In genomic region chr16:81515281-81515680, GRCh38 we compare ENCODE assay signal across 18 cellular contexts.
DNase-seq lines count a peak whose midpoint lies in the region; ATAC-seq and TF ChIP-seq lines count a peak whose summit lies in the region.
"Had no signal": no experiment of that assay in that cellular context is flagged by ENCODE, and none has a peak within 500 bp of the region (broad histone marks: within the 10 kb centered on the region; RNA-seq: fewer than 3 reads in every experiment).

No MANE protein-coding gene starts in this region.

- H3K4me1 Mint-ChIP-seq in central memory CD8-positive, alpha-beta T cell, result peaks cover 36% of the 10 kb centered on the region
- H3K4me1 Mint-ChIP-seq in osteocyte (ENCODE audit: unreplicated experiment), result peaks cover 71% of the 10 kb centered on the region
- peaks cover 23% of the 10 kb centered on the region for H3K4me1 Mint-ChIP-seq in activated T-cell treated with anti-CD3 and anti-CD28 coated beads, Interleukin-2, amount 50 U/mL, for 4 hours (ENCODE audit: low read depth)
- H3K4me1 Mint-ChIP-seq in CD4-positive, alpha-beta memory T cell, result peaks cover 8 to 31% (median 16%) of the 10 kb centered on the region in 4 donors

- POLR2A ChIA-PET in CD4-positive, alpha-beta memory T cell (lab: Charles Lee; ENCODE audit: partially characterized antibody), result interaction anchor here (1.5 kb wide), 1 partner anchor 10 kb away, joined by 4 read pairs; no protein-coding TSS in a partner anchor

- intact Hi-C loops in CD4-positive, alpha-beta memory T cell (cut with micrococcal nuclease), result no loop called here

- H3K27me3 ChIP-seq in CD4-positive, alpha-beta memory T cell (ENCODE audit: insufficient read depth, low read length), result no peaks in the 10 kb centered on the region
- H3K27me3 ChIP-seq: adrenal gland, thyroid gland had no signal

- TF ChIP-seq CTCF in osteocyte (IDR thresholded peaks at IDR 0.05), result no peak

- no peak overlapping the region for H3K27ac ChIP-seq in CD4-positive, alpha-beta memory T cell (ENCODE audit: low read depth, low read length)
- H3K27ac ChIP-seq: adrenal gland, thyroid gland had no signal

- H3K36me3 Mint-ChIP-seq in central memory CD8-positive, alpha-beta T cell (ENCODE audit: insufficient read depth), result peaks cover 9% of the 10 kb centered on the region
- no peaks in the 10 kb centered on the region for H3K36me3 Mint-ChIP-seq in osteocyte (ENCODE audit: unreplicated experiment)
- H3K36me3 Mint-ChIP-seq in activated T-cell treated with anti-CD3 and anti-CD28 coated beads, Interleukin-2, amount 50 U/mL, for 4 hours (ENCODE audit: insufficient read depth), result peaks cover 4% of the 10 kb centered on the region
- H3K36me3 Mint-ChIP-seq in CD4-positive, alpha-beta memory T cell, result peaks cover 3 to 13% of the 10 kb centered on the region in 2 donors

- CTCF ChIA-PET in CD4-positive, alpha-beta memory T cell (lab: Charles Lee; ENCODE audit: partially characterized antibody), result interaction anchor here (0.9 kb wide), 2 partner anchors 81 to 112 kb away, joined by 3 read pairs; no protein-coding TSS in a partner anchor

- H3K27ac Mint-ChIP-seq in central memory CD8-positive, alpha-beta T cell (ENCODE audit: low read depth), result peak overlapping the region; percentile 50
- peak overlapping the region; percentile 54 for H3K27ac Mint-ChIP-seq in osteocyte (ENCODE audit: unreplicated experiment)
- H3K27ac Mint-ChIP-seq in CD4-positive, alpha-beta memory T cell, result peak overlapping the region in 2 of 7 donors; percentile 42 to 78

- no peaks in the 10 kb centered on the region for H3K9me3 ChIP-seq in CD4-positive, alpha-beta memory T cell (ENCODE audit: control insufficient read depth in 1 of 2, low read length in 2 of 2)
- H3K9me3 ChIP-seq: adrenal gland, thyroid gland had no signal

- no peaks in the 10 kb centered on the region for H3K27me3 Mint-ChIP-seq in central memory CD8-positive, alpha-beta T cell
- no peaks in the 10 kb centered on the region for H3K27me3 Mint-ChIP-seq in osteocyte (ENCODE audit: unreplicated experiment)
- H3K27me3 Mint-ChIP-seq in activated T-cell treated with anti-CD3 and anti-CD28 coated beads, Interleukin-2, amount 50 U/mL, for 4 hours (ENCODE audit: low read depth), result no peaks in the 10 kb centered on the region
- H3K27me3 Mint-ChIP-seq in CD4-positive, alpha-beta memory T cell, result no peaks in the 10 kb centered on the region

- H3K4me1 ChIP-seq in CD4-positive, alpha-beta memory T cell (ENCODE audit: insufficient read depth, low read length), result peaks cover 14% of the 10 kb centered on the region

- DNase-seq in DMS79 treated with DMSO at 0.1 percent for 48 hours (lab: John Stamatoyannopoulos, UW), result peak; percentile 63
- peak; percentile 71 for DNase-seq in NCI-H2107 (lab: John Stamatoyannopoulos, UW)
- DNase-seq in central memory CD8-positive, alpha-beta T cell (ENCODE audit: low spot score in 2 of 2), result no peak
- no peak for DNase-seq in osteocyte (ENCODE audit: extremely low spot score, unreplicated experiment)
- no peak for DNase-seq in activated naive CD4-positive, alpha-beta T cell treated with anti-CD3 and anti-CD28 coated beads, Interleukin-2, amount 50 U/mL, for 16 hours
- no peak for DNase-seq in activated T-cell treated with anti-CD3 and anti-CD28 coated beads, Interleukin-2, amount 50 U/mL, for 4 hours
- no peak for DNase-seq in CD4-positive, alpha-beta memory T cell
- DNase-seq: activated CD4-positive, alpha-beta T cell treated with anti-CD3 and anti-CD28 coated beads, Interleukin-2, amount 50 U/mL, for 1 hour; activated T-cell treated with anti-CD3 and anti-CD28 coated beads, Interleukin-2, amount 50 U/mL, for 1 hour; adrenal gland; erythroblast; GDM1; head of caudate nucleus; MV-4-11; NCI-H774 had no signal

- H3K9me3 Mint-ChIP-seq in central memory CD8-positive, alpha-beta T cell, result no peaks in the 10 kb centered on the region
- H3K9me3 Mint-ChIP-seq in osteocyte (ENCODE audit: unreplicated experiment), result peaks cover 6% of the 10 kb centered on the region
- H3K9me3 Mint-ChIP-seq in activated T-cell treated with anti-CD3 and anti-CD28 coated beads, Interleukin-2, amount 50 U/mL, for 4 hours, result no peaks in the 10 kb centered on the region
- no peaks in the 10 kb centered on the region for H3K9me3 Mint-ChIP-seq in CD4-positive, alpha-beta memory T cell

- H3K36me3 ChIP-seq in CD4-positive, alpha-beta memory T cell (ENCODE audit: insufficient read depth, low read length), result no peaks in the 10 kb centered on the region
- H3K36me3 ChIP-seq: adrenal gland, thyroid gland had no signal

- H3K4me3 ChIP-seq in CD4-positive, alpha-beta memory T cell (ENCODE audit: low read length in 2 of 2), result no peak overlapping the region
- H3K4me3 ChIP-seq: adrenal gland, thyroid gland had no signal

- no peak for ATAC-seq in central memory CD8-positive, alpha-beta T cell (replicated peaks; ENCODE audit: extremely low read depth, poor library complexity, severe bottlenecking)
- ATAC-seq in SK-N-SH treated with all-trans-retinoic acid at 6 μM for 48 hours, result no peak
- no peak for ATAC-seq in activated T-cell treated with anti-CD3 and anti-CD28 coated beads, Interleukin-2, amount 50 U/mL, for 4 hours

- H3K4me3 Mint-ChIP-seq in central memory CD8-positive, alpha-beta T cell, result no peak overlapping the region
- H3K4me3 Mint-ChIP-seq in osteocyte (ENCODE audit: unreplicated experiment), result no peak overlapping the region
- no peak overlapping the region for H3K4me3 Mint-ChIP-seq in activated T-cell treated with anti-CD3 and anti-CD28 coated beads, Interleukin-2, amount 50 U/mL, for 4 hours
- H3K4me3 Mint-ChIP-seq in CD4-positive, alpha-beta memory T cell, result no peak overlapping the region
- H3K4me3 Mint-ChIP-seq: CD14-positive monocyte had no signal

TF ChIP-seq in SK-N-SH treated with all-trans-retinoic acid at 6 μM for 48 hours, 23 proteins besides CTCF, POLR2A, EP300 and RAD21:
- no peak for TF ChIP-seq TOX (CRISPR knock-in tag; IDR thresholded peaks at IDR 0.05; ENCODE audit: borderline replicate concordance)
- no peak for TF ChIP-seq RARB (CRISPR knock-in tag; IDR thresholded peaks at IDR 0.05)
- TF ChIP-seq ZNF70 (CRISPR knock-in tag; IDR thresholded peaks at IDR 0.05), result no peak
- no peak for TF ChIP-seq CREB5 (CRISPR knock-in tag; IDR thresholded peaks at IDR 0.05; ENCODE audit: low read depth)
- no peak for TF ChIP-seq ZFP3 (CRISPR knock-in tag; IDR thresholded peaks at IDR 0.05)
- no peak for TF ChIP-seq OSR1 (CRISPR knock-in tag; IDR thresholded peaks at IDR 0.05)
- TF ChIP-seq TCF4 (CRISPR knock-in tag; IDR thresholded peaks at IDR 0.05; ENCODE audit: borderline replicate concordance), result no peak

Comparison
In these comparisons a context has a peak if more than half of its experiments do, and no peak if none do; other contexts are left out.
1. DNase-seq: peak in DMS79 treated with DMSO at 0.1 percent for 48 hours (single experiment) and NCI-H2107 (single experiment); none in central memory CD8-positive, alpha-beta T cell (0 of 2), osteocyte (single experiment), activated naive CD4-positive, alpha-beta T cell treated with anti-CD3 and anti-CD28 coated beads, Interleukin-2, amount 50 U/mL, for 16 hours (single experiment), activated T-cell treated with anti-CD3 and anti-CD28 coated beads, Interleukin-2, amount 50 U/mL, for 4 hours (single experiment) and CD4-positive, alpha-beta memory T cell (0 of 5).